ENCODE assay signal across 22 cellular contexts in the genomic region with DNA sequence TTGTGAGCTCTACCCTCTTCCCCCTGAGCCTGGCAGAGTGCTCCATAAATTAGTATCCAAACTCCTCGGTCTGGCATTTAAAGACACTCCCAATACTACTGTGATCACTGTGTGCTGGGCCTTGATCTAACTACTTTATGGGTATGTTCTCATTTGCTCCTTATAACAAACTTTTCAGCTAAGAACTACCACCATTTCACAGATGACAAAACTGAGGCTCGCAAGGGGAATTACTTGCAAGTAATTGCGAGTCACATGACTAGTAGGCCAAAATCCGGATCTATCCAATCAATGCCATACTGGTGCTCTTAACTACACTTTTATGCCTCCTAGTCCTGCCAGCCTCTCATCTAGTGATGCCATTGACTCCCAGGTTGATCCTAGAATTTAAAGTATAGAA.
"Had no signal": no experiment of that assay in that cellular context is flagged by ENCODE, and none has a peak within 500 bp of the region (broad histone marks: within the 10 kb centered on the region; RNA-seq: fewer than 3 reads in every experiment).

No MANE protein-coding gene starts in this region.

- ATAC-seq: T-cell had no signal

- DNase-seq: activated B cell treated with CpG ODN at 0.5 μM for 24 hours; activated CD4-positive, alpha-beta memory T cell treated with anti-CD3 and anti-CD28 coated beads for 36 hours; activated CD4-positive, alpha-beta T cell treated with anti-CD3 and anti-CD28 coated beads for 1 hour; activated CD4-positive, alpha-beta T cell treated with anti-CD3 and anti-CD28 coated beads, Interleukin-2, amount 10 ng/mL, durations not matched to agents 24 days and 14 days; activated CD8-positive, alpha-beta memory T cell treated with anti-CD3 and anti-CD28 coated beads, Interleukin-2, amount 50 U/mL, for 4 hours; activated effector memory CD4-positive, alpha-beta T cell treated with anti-CD3 and anti-CD28 coated beads, Interleukin-2, amount 50 U/mL, for 16 hours; activated naive CD4-positive, alpha-beta T cell treated with Interleukin-2 at 50 U/mL for 16 hours; amygdala; MM.1S; NCI-H1105; NCI-H1436; NCI-H1694 treated with DMSO at 0.1 percent for 48 hours; NCI-H2029 treated with DMSO at 0.1 percent for 48 hours; NCI-H510A treated with DMSO at 0.1 percent for 48 hours; NCI-H69; NK-92 treated with Interleukin-12 subunit alpha and Interleukin-12 subunit beta, amount 100 ng/mL, for 24 hours; SHP77 treated with DMSO at 0.1 percent for 48 hours; T-cell; T-helper 2 cell; T1000 had no signal

- H3K27ac Mint-ChIP-seq: activated B cell treated with CpG ODN at 0.5 μM for 24 hours; activated CD4-positive, alpha-beta memory T cell treated with anti-CD3 and anti-CD28 coated beads for 36 hours; activated CD4-positive, alpha-beta T cell treated with anti-CD3 and anti-CD28 coated beads, Interleukin-2, amount 10 ng/mL, durations not matched to agents 24 days and 14 days; brain had no signal

- H3K27me3 Mint-ChIP-seq: activated B cell treated with CpG ODN at 0.5 μM for 24 hours; activated CD4-positive, alpha-beta memory T cell treated with anti-CD3 and anti-CD28 coated beads for 36 hours; activated CD4-positive, alpha-beta T cell treated with anti-CD3 and anti-CD28 coated beads, Interleukin-2, amount 10 ng/mL, durations not matched to agents 24 days and 14 days; brain; T-cell had no signal

- H3K4me3 Mint-ChIP-seq: activated CD4-positive, alpha-beta memory T cell treated with anti-CD3 and anti-CD28 coated beads for 36 hours; activated CD4-positive, alpha-beta T cell treated with anti-CD3 and anti-CD28 coated beads, Interleukin-2, amount 10 ng/mL, durations not matched to agents 24 days and 14 days; T-cell had no signal

- H3K9me3 Mint-ChIP-seq: activated B cell treated with CpG ODN at 0.5 μM for 24 hours; activated CD4-positive, alpha-beta memory T cell treated with anti-CD3 and anti-CD28 coated beads for 36 hours; activated CD4-positive, alpha-beta T cell treated with anti-CD3 and anti-CD28 coated beads, Interleukin-2, amount 10 ng/mL, durations not matched to agents 24 days and 14 days; activated T-helper 1 cell treated with anti-CD3 and anti-CD28 coated beads, Interleukin-12 subunit alpha, Interleukin-12 subunit beta, Interleukin-2, Interleukin-4 antibody, amounts not matched to agents 30 ng/mL and 10 ng/mL and 1 ng/mL, durations not matched to agents 14 hours and 24 hours and 36 hours; T-cell had no signal
